12 cellular contexts compared by ENCODE assay signal in genomic region chr11:65470433-65470832, GRCh38. TPM values are rescaled to one million over a fixed set of nuclear protein-coding genes. Genes with fewer than 3 reads are reported as not detected.
DNase-seq lines count a peak whose midpoint lies in the region; ATAC-seq and TF ChIP-seq lines count a peak whose summit lies in the region.
"Had no signal": no experiment of that assay in that cellular context is flagged by ENCODE, and none has a peak within 500 bp of the region (broad histone marks: within the 10 kb centered on the region; RNA-seq: fewer than 3 reads in every experiment).

No MANE protein-coding gene starts in this region.

- TF ChIP-seq CTCF in tibial artery (IDR thresholded peaks at IDR 0.05) = no peak

- peak overlapping the region; percentile 26 to 30 for H3K9ac ChIP-seq in mucosa of rectum (ENCODE audit: low read depth in 1 of 2, low read length in 2 of 2)

- H3K4me1 ChIP-seq in mucosa of rectum (ENCODE audit: control insufficient read depth in 2 of 2, insufficient read depth in 2 of 2, low read length in 2 of 2) (peaks cover 18 to 25% of the 10 kb centered on the region in 2 donors), tibial artery (peaks cover 0 to 59% (median 30%) of the 10 kb centered on the region in 4 donors)

- no peaks in the 10 kb centered on the region for H3K36me3 ChIP-seq in mucosa of rectum (ENCODE audit: control insufficient read depth in 2 of 2, insufficient read depth in 2 of 2, low read length in 2 of 2)
- H3K36me3 ChIP-seq in tibial artery = no peaks in the 10 kb centered on the region

- H3K27ac ChIP-seq in angular gyrus (ENCODE audit: low read depth, low read length) (peak overlapping the region; percentile 96), mucosa of rectum (ENCODE audit: low read depth in 2 of 2, low read length in 2 of 2) (peak overlapping the region; percentile 92 to 98), tibial artery (peak overlapping the region; percentile 95 to 100)

- intact Hi-C loops in tibial artery (cut with DNase I; ENCODE audit: low total_unique reads) = loop anchor here (5.0 kb wide), 2 partner anchors 37 to 48 kb away; partner anchors contain the start of gene NEAT1

- H3K4me3 Mint-ChIP-seq in activated CD8-positive, alpha-beta memory T cell treated with anti-CD3 and anti-CD28 coated beads, Interleukin-2, amount 10 ng/mL, durations not matched to agents 7 days and 5 days = no peak overlapping the region

- CTCF ChIA-PET in activated CD8-positive, alpha-beta memory T cell treated with anti-CD3 and anti-CD28 coated beads, Interleukin-2, amount 10 ng/mL, durations not matched to agents 7 days and 5 days (lab: Charles Lee) = interaction anchor here (0.9 to 5.8 kb wide), 6 partner anchors 9 to 53 kb away, joined by 3 to 80 read pairs (median 10); partner anchors contain the start of gene MALAT1

- no peaks in the 10 kb centered on the region for H3K9me3 Mint-ChIP-seq in activated CD8-positive, alpha-beta memory T cell treated with anti-CD3 and anti-CD28 coated beads, Interleukin-2, amount 10 ng/mL, durations not matched to agents 7 days and 5 days (ENCODE audit: low read depth)

- ATAC-seq in activated CD8-positive, alpha-beta memory T cell treated with anti-CD3 and anti-CD28 coated beads, Interleukin-2, amount 10 ng/mL, durations not matched to agents 7 days and 5 days = no peak
- ATAC-seq in HG02981 (IDR thresholded peaks at IDR 0.05; ENCODE audit: unreplicated experiment) = no peak
- ATAC-seq in HG02938 (IDR thresholded peaks at IDR 0.05; ENCODE audit: unreplicated experiment) = no peak
- ATAC-seq in HG02885 (IDR thresholded peaks at IDR 0.05; ENCODE audit: poor library complexity, unreplicated experiment) = no peak
- ATAC-seq: GM12878 had no signal

- no peak for DNase-seq in activated CD8-positive, alpha-beta memory T cell treated with anti-CD3 and anti-CD28 coated beads, Interleukin-2, amount 10 ng/mL, durations not matched to agents 7 days and 5 days
- DNase-seq in activated CD8-positive, alpha-beta memory T cell treated with anti-CD3 and anti-CD28 coated beads, Interleukin-2, amount 50 U/mL, for 48 hours = no peak
- no peak for DNase-seq in tibial artery
- DNase-seq: glutamatergic neuron, NCI-H1694 treated with DMSO at 0.1 percent for 48 hours had no signal

- no peaks in the 10 kb centered on the region for H3K36me3 Mint-ChIP-seq in activated CD8-positive, alpha-beta memory T cell treated with anti-CD3 and anti-CD28 coated beads, Interleukin-2, amount 10 ng/mL, durations not matched to agents 7 days and 5 days

- H3K9me3 ChIP-seq in mucosa of rectum (ENCODE audit: control insufficient read depth in 2 of 2, low read length in 2 of 2) (no peaks in the 10 kb centered on the region), tibial artery (no peaks in the 10 kb centered on the region)

- no peaks in the 10 kb centered on the region for H3K27me3 Mint-ChIP-seq in activated CD8-positive, alpha-beta memory T cell treated with anti-CD3 and anti-CD28 coated beads, Interleukin-2, amount 10 ng/mL, durations not matched to agents 7 days and 5 days
- H3K27me3 Mint-ChIP-seq: progenitor cell of endocrine pancreas had no signal

- peaks cover 30% of the 10 kb centered on the region for H3K4me1 Mint-ChIP-seq in activated CD8-positive, alpha-beta memory T cell treated with anti-CD3 and anti-CD28 coated beads, Interleukin-2, amount 10 ng/mL, durations not matched to agents 7 days and 5 days

- H3K27ac Mint-ChIP-seq in activated CD8-positive, alpha-beta memory T cell treated with anti-CD3 and anti-CD28 coated beads, Interleukin-2, amount 10 ng/mL, durations not matched to agents 7 days and 5 days = peak overlapping the region; percentile 62

- no peak overlapping the region for H3K4me3 ChIP-seq in mucosa of rectum (ENCODE audit: low read length in 2 of 2)
- no peak overlapping the region for H3K4me3 ChIP-seq in tibial artery
- H3K4me3 ChIP-seq: GM12878 had no signal

- H3K27me3 ChIP-seq in mucosa of rectum (ENCODE audit: control insufficient read depth in 2 of 2, insufficient read depth in 2 of 2, low read length in 2 of 2) = no peaks in the 10 kb centered on the region
- no peaks in the 10 kb centered on the region for H3K27me3 ChIP-seq in tibial artery

RNA-seq across cellular contexts. Expression of gene MALAT1, which starts 28.4 kb away (rescaled TPM):
- total RNA-seq in activated CD8-positive, alpha-beta memory T cell treated with anti-CD3 and anti-CD28 coated beads, Interleukin-2, amount 10 ng/mL, durations not matched to agents 7 days and 5 days = 1,000 to 10,000 TPM; 4,026 to 5,234 TPM

RNA-seq across cellular contexts. Expression of gene NEAT1, which starts 47.8 kb away (rescaled TPM):
- total RNA-seq in activated CD8-positive, alpha-beta memory T cell treated with anti-CD3 and anti-CD28 coated beads, Interleukin-2, amount 10 ng/mL, durations not matched to agents 7 days and 5 days = 100 to 1,000 TPM; 525 to 618 TPM

RNA-seq across cellular contexts. Expression of gene SCYL1, which starts 54.5 kb away (rescaled TPM):
- 10 to 100 TPM; 68.0 to 76.7 TPM for total RNA-seq in activated CD8-positive, alpha-beta memory T cell treated with anti-CD3 and anti-CD28 coated beads, Interleukin-2, amount 10 ng/mL, durations not matched to agents 7 days and 5 days
